In the genomic region with DNA sequence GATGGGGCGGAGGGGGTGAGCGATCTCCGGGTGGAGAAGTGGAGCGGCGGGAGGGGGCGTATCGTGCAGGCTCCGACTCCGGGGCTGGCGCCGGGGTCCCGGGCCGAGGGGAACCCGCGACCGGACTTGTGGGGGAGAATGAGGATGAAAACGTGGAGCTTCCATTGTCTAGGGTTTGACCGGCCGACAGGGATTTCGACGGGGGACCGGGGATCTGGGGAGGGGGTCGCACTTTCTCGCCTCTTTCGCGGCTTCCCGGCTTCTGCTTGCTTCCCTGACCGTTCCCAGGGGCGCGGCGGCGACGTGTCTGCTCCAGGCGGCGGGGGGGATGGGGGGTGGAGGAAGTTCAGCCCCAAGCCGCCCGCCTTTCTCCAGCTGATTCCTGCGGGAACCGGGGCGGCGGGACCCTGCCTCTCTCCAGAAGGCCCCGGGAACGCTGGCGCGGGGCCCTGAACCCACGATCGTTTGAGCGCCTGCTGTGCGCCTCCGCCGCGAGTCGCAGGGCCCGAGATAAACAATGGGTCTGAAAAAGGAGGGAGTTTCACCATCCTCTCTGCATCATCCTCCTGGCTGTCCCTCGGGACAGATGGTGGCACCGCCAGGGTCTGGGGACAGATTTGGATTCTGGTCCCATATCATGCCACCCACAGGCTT, we compare ENCODE assay signal across 8 cellular contexts. TPM values are rescaled to one million over a fixed set of nuclear protein-coding genes. Genes with fewer than 3 reads are reported as not detected.
DNase-seq lines count a peak whose midpoint lies in the region; ATAC-seq and TF ChIP-seq lines count a peak whose summit lies in the region.

No MANE protein-coding gene starts in this region.

- TF ChIP-seq POLR2A in right lobe of liver (IDR thresholded peaks at IDR 0.05) (no peak), erythroblast (IDR thresholded peaks at IDR 0.05; ENCODE audit: low read length) (no peak)

- H3K9ac ChIP-seq in subcutaneous abdominal adipose tissue (ENCODE audit: low read length in 5 of 5) = peak overlapping the region; percentile 68 to 88 (median 73)

- ATAC-seq in right lobe of liver (peak in 1 of 4 donors; percentile 6), HG03439 (IDR thresholded peaks at IDR 0.05; ENCODE audit: unreplicated experiment) (no peak)

- H3K4me3 ChIP-seq in right lobe of liver (peak overlapping the region; percentile 59 to 64 (median 59)), subcutaneous abdominal adipose tissue (ENCODE audit: low read depth in 1 of 5, low read length in 5 of 5) (peak overlapping the region; percentile 79 to 86 (median 84))

- H3K9me3 ChIP-seq in right lobe of liver (no peaks in the 10 kb centered on the region), subcutaneous abdominal adipose tissue (ENCODE audit: control insufficient read depth in 5 of 5, low read length in 5 of 5) (no peaks in the 10 kb centered on the region)

- intact Hi-C loops in right lobe of liver (cut with DNase I) = no loop called here

- no peak for TF ChIP-seq CTCF in right lobe of liver (IDR thresholded peaks at IDR 0.05)

- WGBS in right lobe of liver (ENCODE audit: insufficient coverage, low coverage, low lambda C conversion rate, missing lambda C conversion rate) = 1% methylated on average over 15 of the region's 56 CpGs

- H3K27ac ChIP-seq in right lobe of liver = peak overlapping the region; percentile 92 to 96 (median 93)
- peak overlapping the region; percentile 97 for H3K27ac ChIP-seq in subcutaneous abdominal adipose tissue (ENCODE audit: low read depth, low read length)

- no peaks in the 10 kb centered on the region for H3K27me3 ChIP-seq in right lobe of liver
- no peaks in the 10 kb centered on the region for H3K27me3 ChIP-seq in subcutaneous abdominal adipose tissue (ENCODE audit: control insufficient read depth in 5 of 5, insufficient read depth in 4 of 5, low read length in 5 of 5)

- no peaks in the 10 kb centered on the region for H3K36me3 ChIP-seq in right lobe of liver
- peaks cover 0 to 12% (median 9%) of the 10 kb centered on the region in 5 donors for H3K36me3 ChIP-seq in subcutaneous abdominal adipose tissue (ENCODE audit: control insufficient read depth in 5 of 5, insufficient read depth in 5 of 5, low read length in 5 of 5)

- DNase-seq in activated effector memory CD4-positive, alpha-beta T cell treated with anti-CD3 and anti-CD28 coated beads, Interleukin-2, amount 50 U/mL, for 16 hours = peak; percentile 74
- no peak for DNase-seq in activated effector memory CD4-positive, alpha-beta T cell treated with Interleukin-2 at 50 U/mL for 16 hours
- peak; percentile 39 for DNase-seq in RPMI8226
- peak; percentile 63 for DNase-seq in cerebellar cortex (ENCODE audit: low spot score)
- DNase-seq in right lobe of liver = peak in 1 of 3 donors; percentile 61
- DNase-seq in erythroblast (lab: John Stamatoyannopoulos, UW) = no peak

- H3K4me1 ChIP-seq in right lobe of liver (peaks cover 0 to 13% (median 0%) of the 10 kb centered on the region in 4 donors), subcutaneous abdominal adipose tissue (ENCODE audit: control insufficient read depth in 5 of 5, insufficient read depth in 5 of 5, low read length in 5 of 5) (peaks cover 10 to 50% (median 35%) of the 10 kb centered on the region in 5 donors)

RNA-seq across cellular contexts. Expression of gene TPM4, which starts 0.8 kb away (rescaled TPM):
- 10 to 100 TPM; 13.7 to 90.2 (median 45.6) TPM for total RNA-seq in right lobe of liver

RNA-seq across cellular contexts. Expression of gene RAB8A, which starts 34.6 kb away (rescaled TPM):
- 10 to 100 TPM; 59.5 to 88.4 (median 72.5) TPM for total RNA-seq in right lobe of liver

Comparison
In these comparisons a context has a peak if more than half of its experiments do, and no peak if none do; other contexts are left out.
1. DNase-seq: peak in activated effector memory CD4-positive, alpha-beta T cell treated with anti-CD3 and anti-CD28 coated beads, Interleukin-2, amount 50 U/mL, for 16 hours (single experiment), RPMI8226 (single experiment) and cerebellar cortex (single experiment); none in activated effector memory CD4-positive, alpha-beta T cell treated with Interleukin-2 at 50 U/mL for 16 hours (single experiment) and erythroblast (0 of 2).